ENCODE assay signal across 4 cellular contexts in the genomic region with DNA sequence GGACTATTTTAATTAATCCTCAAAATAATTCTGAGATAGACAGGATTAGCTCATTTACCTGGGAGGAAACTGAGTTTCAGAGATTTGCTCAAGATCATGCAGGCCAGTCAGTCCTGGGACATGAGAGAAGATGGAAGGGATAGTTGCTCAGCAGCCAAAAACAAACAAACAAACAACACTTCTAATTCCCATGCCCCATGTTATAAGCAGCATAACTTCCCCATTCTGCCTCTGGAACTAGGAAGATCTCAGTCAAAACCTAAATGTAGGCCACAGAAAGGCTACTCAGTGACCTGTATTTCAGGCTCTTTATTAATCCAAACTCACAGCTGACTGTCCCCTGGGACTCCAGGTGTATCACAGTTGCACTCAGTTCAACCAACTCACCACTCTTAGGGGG.
"Had no signal": no experiment of that assay in that cellular context is flagged by ENCODE, and none has a peak within 500 bp of the region (broad histone marks: within the 10 kb centered on the region; RNA-seq: fewer than 3 reads in every experiment).

No MANE protein-coding gene starts in this region.

- H3K4me3 ChIP-seq: GM23338 had no signal

- H3K4me2 ChIP-seq: GM23338 had no signal

- DNase-seq: H9, HCEC 1CT, IMR-90 had no signal
